15 cellular contexts compared by ENCODE assay signal in genomic region chr1:62068978-62069377, GRCh38.
DNase-seq lines count a peak whose midpoint lies in the region; ATAC-seq and TF ChIP-seq lines count a peak whose summit lies in the region.
"Had no signal": no experiment of that assay in that cellular context is flagged by ENCODE, and none has a peak within 500 bp of the region (broad histone marks: within the 10 kb centered on the region; RNA-seq: fewer than 3 reads in every experiment).

No MANE protein-coding gene starts in this region.

- H3K27me3 ChIP-seq in MG63 = no peaks in the 10 kb centered on the region
- H3K27me3 ChIP-seq: spleen had no signal

- peaks cover 24% of the 10 kb centered on the region for H3K36me3 Mint-ChIP-seq in WTC11

- H3K27ac Mint-ChIP-seq in WTC11 = peak overlapping the region; percentile 42; the same call in 1 of the 2 replicates

- POLR2A ChIA-PET in WTC11 (lab: Charles Lee) = no interaction called here

- ATAC-seq in WTC11 (no peak), Right ventricle myocardium superior (ENCODE audit: poor library complexity) (peak; percentile 91)
- ATAC-seq: activated T-cell treated with anti-CD3 and anti-CD28 coated beads, Interleukin-2, amount 50 U/mL, for 4 hours; esophagus mucosa; naive thymus-derived CD4-positive, alpha-beta T cell; PC-3 had no signal

- peaks cover 15% of the 10 kb centered on the region for H3K9me3 Mint-ChIP-seq in WTC11
- H3K9me3 Mint-ChIP-seq: activated T-cell treated with anti-CD3 and anti-CD28 coated beads, Interleukin-2, amount 50 U/mL, for 4 hours had no signal

- H3K27me3 Mint-ChIP-seq in WTC11 (ENCODE audit: low read depth) = no peaks in the 10 kb centered on the region
- H3K27me3 Mint-ChIP-seq: naive thymus-derived CD4-positive, alpha-beta T cell had no signal

- TF ChIP-seq CTCF in WTC11 (IDR thresholded peaks at IDR 0.05) = no peak

- no peak overlapping the region for H3K4me3 Mint-ChIP-seq in WTC11
- H3K4me3 Mint-ChIP-seq: activated T-cell treated with anti-CD3 and anti-CD28 coated beads, Interleukin-2, amount 50 U/mL, for 4 hours; naive thymus-derived CD4-positive, alpha-beta T cell had no signal

- H3K4me3 ChIP-seq in MG63 = no peak overlapping the region
- H3K4me3 ChIP-seq: spleen had no signal

- intact Hi-C loops in Right ventricle myocardium superior (cut with DNase I) = no loop called here

- peaks cover 20% of the 10 kb centered on the region for H3K4me1 Mint-ChIP-seq in WTC11
- H3K4me1 Mint-ChIP-seq: naive thymus-derived CD4-positive, alpha-beta T cell had no signal

- DNase-seq in COR-L47 (lab: John Stamatoyannopoulos, UW) = peak; percentile 43
- no peak for DNase-seq in WTC11 (ENCODE audit: low spot score)
- DNase-seq in Right ventricle myocardium superior = no peak
- DNase-seq in pons (ENCODE audit: low spot score) = peak; percentile 35
- no peak for DNase-seq in globus pallidus (ENCODE audit: low spot score)
- no peak for DNase-seq in DMS 273 (lab: John Stamatoyannopoulos, UW; ENCODE audit: unreplicated experiment)
- DNase-seq in MG63 = no peak
- no peak for DNase-seq in stimulated activated CD4-positive, alpha-beta T cell treated with anti-CD3 and anti-CD28 coated beads, Interleukin-2, amount 100 ng/mL, for 48 hours
- DNase-seq: activated T-cell treated with anti-CD3 and anti-CD28 coated beads, Interleukin-2, amount 50 U/mL, for 4 hours; Calu3; KG1; naive thymus-derived CD4-positive, alpha-beta T cell; PC-3; spleen had no signal

- no peaks in the 10 kb centered on the region for H3K9me3 ChIP-seq in MG63

- no peaks in the 10 kb centered on the region for H3K36me3 ChIP-seq in MG63

- CTCF ChIA-PET in WTC11 (lab: Charles Lee) = interaction anchor here (1.0 kb wide), 1 partner anchor 13 kb away, joined by 6 read pairs; no protein-coding TSS in a partner anchor

TF ChIP-seq in WTC11, 78 proteins besides CTCF, POLR2A, EP300 and RAD21:
- TF ChIP-seq MLX (CRISPR knock-in tag; IDR thresholded peaks at IDR 0.05) (no peak), RELA (CRISPR knock-in tag; IDR thresholded peaks at IDR 0.05; ENCODE audit: borderline replicate concordance) (no peak), ZMAT4 (CRISPR knock-in tag; IDR thresholded peaks at IDR 0.05) (no peak), ZSCAN18 (CRISPR knock-in tag; IDR thresholded peaks at IDR 0.05) (no peak), SP1 (CRISPR knock-in tag; conservative IDR thresholded peaks at IDR 0.05) (no peak), USF2 (CRISPR knock-in tag; IDR thresholded peaks at IDR 0.05) (no peak), IRF1 (CRISPR knock-in tag; IDR thresholded peaks at IDR 0.05) (no peak), PREB (CRISPR knock-in tag; IDR thresholded peaks at IDR 0.05; ENCODE audit: borderline replicate concordance) (no peak), PRDM15 (CRISPR knock-in tag; IDR thresholded peaks at IDR 0.05) (no peak), ZNF281 (CRISPR knock-in tag; IDR thresholded peaks at IDR 0.05) (no peak), ZNF121 (CRISPR knock-in tag; IDR thresholded peaks at IDR 0.05) (no peak), CBFB (CRISPR knock-in tag; IDR thresholded peaks at IDR 0.05; ENCODE audit: low read depth) (no peak)

Comparison
In these comparisons a context has a peak if more than half of its experiments do, and no peak if none do; other contexts are left out.
1. DNase-seq: peak in COR-L47 (single experiment) and pons (single experiment); none in WTC11 (single experiment), Right ventricle myocardium superior (single experiment), globus pallidus (single experiment), DMS 273 (single experiment), MG63 (single experiment) and stimulated activated CD4-positive, alpha-beta T cell treated with anti-CD3 and anti-CD28 coated beads, Interleukin-2, amount 100 ng/mL, for 48 hours (0 of 2).